Comparison of ENCODE assay signal across 8 cellular contexts in the genomic region with DNA sequence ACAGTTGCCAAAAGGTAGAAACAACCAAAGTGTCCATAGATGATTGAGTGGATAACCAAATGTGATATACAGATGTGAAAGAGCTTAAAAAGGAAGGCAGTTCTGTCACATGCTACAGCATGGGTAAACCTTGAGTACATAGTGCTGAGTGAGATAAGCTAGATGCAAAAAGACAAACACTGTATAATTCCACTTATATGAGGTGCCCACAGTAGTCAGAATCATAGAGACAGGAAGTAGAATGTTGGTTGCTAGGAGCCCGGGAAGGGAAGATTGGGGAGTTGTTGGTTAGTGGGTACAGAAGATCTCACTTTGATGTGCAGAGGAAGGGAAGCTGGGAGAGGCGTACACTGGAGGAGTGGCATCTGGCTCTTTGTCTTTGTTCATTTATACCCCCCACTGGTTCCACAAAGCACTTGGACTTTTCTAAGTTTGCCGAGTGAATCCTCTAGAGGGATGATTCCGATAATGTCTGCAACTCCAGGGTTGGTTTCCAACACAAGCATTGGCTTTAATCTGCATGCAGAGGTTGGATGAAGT. TPM values are rescaled to one million over a fixed set of nuclear protein-coding genes. Genes with fewer than 3 reads are reported as not detected.
DNase-seq lines count a peak whose midpoint lies in the region; ATAC-seq and TF ChIP-seq lines count a peak whose summit lies in the region.

No MANE protein-coding gene starts in this region.

- H3K4me2 ChIP-seq in OCI-LY3 (ENCODE audit: low read length) (peak overlapping the region; percentile 33), trophoblast cell (ENCODE audit: low read length) (no peak overlapping the region)

- DNase-seq in GM12865 (ENCODE audit: low read depth), result peak; percentile 24
- peak; percentile 90 for DNase-seq in smooth muscle cell of the brain vasculature (ENCODE audit: low read depth, low spot score)
- no peak for DNase-seq in NCI-H748 (lab: John Stamatoyannopoulos, UW; ENCODE audit: unreplicated experiment)
- DNase-seq in GM10248 (ENCODE audit: extremely low spot score), result no peak
- no peak for DNase-seq in trophoblast cell

- peaks cover 6% of the 10 kb centered on the region; the same call in 1 of the 2 replicates for H3K9me3 ChIP-seq in OCI-LY3 (ENCODE audit: insufficient read depth, low read length)
- H3K9me3 ChIP-seq in trophoblast cell (ENCODE audit: insufficient read depth, low read depth, low read length), result no peaks in the 10 kb centered on the region

- no peak overlapping the region for H3K4ac ChIP-seq in trophoblast cell (ENCODE audit: low read depth, low read length)

- H3K18ac ChIP-seq in trophoblast cell (ENCODE audit: low read length), result no peak overlapping the region

- H4K12ac ChIP-seq in trophoblast cell (ENCODE audit: low read depth, low read length), result no peak overlapping the region

- no CpG with 5 or more reads among the region's 4 CpGs for WGBS in trophoblast cell (ENCODE audit: extremely low coverage, insufficient coverage, insufficient read length)

- peaks cover 35% of the 10 kb centered on the region for H3K36me3 ChIP-seq in OCI-LY3 (replicated peaks; ENCODE audit: low read depth, low read length)
- peaks cover 31 to 36% of the 10 kb centered on the region in 2 experiments for H3K36me3 ChIP-seq in trophoblast cell (ENCODE audit: control insufficient read depth in 1 of 2, insufficient read depth in 2 of 2, low read length in 2 of 2)

- no peak overlapping the region; the same call in 1 of the 2 replicates for H3K27ac ChIP-seq in OCI-LY3 (ENCODE audit: low read length)
- H3K27ac ChIP-seq in trophoblast cell (ENCODE audit: low read depth, low read length), result no peak overlapping the region

- H3K9ac ChIP-seq in OCI-LY3 (ENCODE audit: low read length), result no peak overlapping the region
- H3K9ac ChIP-seq in trophoblast cell (ENCODE audit: low read length), result no peak overlapping the region

- ATAC-seq in GM21619 (IDR thresholded peaks at IDR 0.05; ENCODE audit: unreplicated experiment) (peak; percentile 54), esophagus mucosa (peak; percentile 11)

- POLR2A ChIA-PET in GM10248 (lab: Yijun Ruan, JAX), result no interaction called here

- H2BK12ac ChIP-seq in trophoblast cell (ENCODE audit: low read length), result no peak overlapping the region

- TF ChIP-seq CTCF in GM12865 (IDR thresholded peaks at IDR 0.05; ENCODE audit: insufficient read depth, low read depth, low read length, missing control alignments) (no peak), OCI-LY3 (IDR thresholded peaks at IDR 0.05; ENCODE audit: low read depth, low read length) (no peak), GM10248 (IDR thresholded peaks at IDR 0.05; ENCODE audit: control extremely low read depth, extremely low read depth, low read depth, missing control alignments) (no peak)

- no peak overlapping the region for H2BK120ac ChIP-seq in trophoblast cell (ENCODE audit: insufficient read depth, low read length, poor library complexity)

- peaks cover 31% of the 10 kb centered on the region; the same call in 1 of the 2 replicates for H4K20me1 ChIP-seq in OCI-LY3 (ENCODE audit: insufficient read depth, low read length)

- H3K27me3 ChIP-seq in OCI-LY3 (ENCODE audit: low read depth, low read length), result no peaks in the 10 kb centered on the region
- H3K27me3 ChIP-seq in trophoblast cell (ENCODE audit: insufficient read depth, low read length), result no peaks in the 10 kb centered on the region

- no peak overlapping the region for H3K23ac ChIP-seq in trophoblast cell (ENCODE audit: low read length)

- CTCF ChIA-PET in GM10248 (lab: Yijun Ruan, JAX), result interaction anchor here (1.1 to 3.5 kb wide), 5 partner anchors 10 to 111 kb away, joined by 3 to 42 read pairs (median 3); no protein-coding TSS in a partner anchor

- H3K4me3 ChIP-seq in GM12865 (ENCODE audit: low read depth, low read length), result no peak overlapping the region
- no peak overlapping the region for H3K4me3 ChIP-seq in OCI-LY3 (ENCODE audit: low read length)
- no peak overlapping the region for H3K4me3 ChIP-seq in trophoblast cell (ENCODE audit: low read depth, low read length)

- H3K79me1 ChIP-seq in trophoblast cell (ENCODE audit: low read length), result peaks cover 6% of the 10 kb centered on the region

- no peak overlapping the region for H2BK5ac ChIP-seq in trophoblast cell (ENCODE audit: low read depth, low read length, poor library complexity)

- no peak overlapping the region for H4K8ac ChIP-seq in trophoblast cell (ENCODE audit: low read depth, low read length)

- no peak overlapping the region for H3K14ac ChIP-seq in trophoblast cell (ENCODE audit: low read length)

- H3K4me1 ChIP-seq in OCI-LY3 (ENCODE audit: low read length), result peaks cover 12% of the 10 kb centered on the region
- peaks cover 19 to 20% of the 10 kb centered on the region in 2 experiments for H3K4me1 ChIP-seq in trophoblast cell (ENCODE audit: control insufficient read depth in 1 of 2, insufficient read depth in 2 of 2, low read length in 2 of 2)

- no peak overlapping the region for H2AK5ac ChIP-seq in trophoblast cell (ENCODE audit: low read length)

- H2AFZ ChIP-seq in OCI-LY3 (ENCODE audit: low read depth, low read length) (no peak overlapping the region), trophoblast cell (ENCODE audit: insufficient read depth, low read length, poor library complexity) (no peak overlapping the region)

- H3K79me2 ChIP-seq in OCI-LY3 (ENCODE audit: low read length) (no peaks in the 10 kb centered on the region), trophoblast cell (ENCODE audit: control insufficient read depth, insufficient read depth, low read length, poor library complexity) (peaks cover 8% of the 10 kb centered on the region)

- H4K91ac ChIP-seq in trophoblast cell (ENCODE audit: low read depth, low read length), result no peak overlapping the region

RNA-seq across cellular contexts. Expression of a gene that starts 39.4 kb away (rescaled TPM):
- 94.6 TPM for total RNA-seq in esophagus mucosa
- polyA plus RNA-seq in trophoblast cell (2013), result 77.2 and 78.0 TPM in 2 replicates

RNA-seq across cellular contexts. Expression of a gene that starts 44.1 kb away (rescaled TPM):
- total RNA-seq in esophagus mucosa, result 0.04 TPM
- 0.10 and 0.19 TPM in 2 replicates for polyA plus RNA-seq in trophoblast cell (2013)

Comparison
In these comparisons a context has a peak if more than half of its experiments do, and no peak if none do; other contexts are left out.
1. DNase-seq: peak in GM12865 (single experiment) and smooth muscle cell of the brain vasculature (single experiment); none in NCI-H748 (single experiment), GM10248 (single experiment) and trophoblast cell (0 of 2).